13 cellular contexts compared by ENCODE assay signal in the genomic region with DNA sequence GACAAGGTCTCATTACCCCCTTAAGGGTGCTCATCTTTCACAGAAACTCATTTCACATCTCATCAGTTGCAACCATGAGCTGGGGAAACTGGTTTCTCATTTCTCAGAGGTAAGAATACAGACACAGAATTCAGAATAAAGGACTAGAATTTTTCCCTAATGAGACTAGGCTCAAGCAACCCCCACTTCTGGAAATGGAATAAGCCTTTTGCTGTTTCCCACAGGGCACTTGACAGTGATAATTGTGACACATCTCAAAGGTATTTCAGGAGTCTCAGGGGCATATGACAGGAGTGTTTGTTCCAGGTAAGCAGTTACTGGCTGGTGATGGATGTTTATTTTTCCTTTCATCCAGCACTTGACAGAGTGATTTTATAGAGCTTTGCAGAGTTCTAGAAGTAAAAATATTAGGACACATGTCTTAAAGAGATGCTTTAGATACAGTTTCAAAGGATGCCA.
DNase-seq lines count a peak whose midpoint lies in the region; ATAC-seq and TF ChIP-seq lines count a peak whose summit lies in the region.
"Had no signal": no experiment of that assay in that cellular context is flagged by ENCODE, and none has a peak within 500 bp of the region (broad histone marks: within the 10 kb centered on the region; RNA-seq: fewer than 3 reads in every experiment).

No MANE protein-coding gene starts in this region.

- POLR2A ChIA-PET in A673 (lab: Charles Lee; ENCODE audit: low non-redundant PET): interaction anchor here (0.6 kb wide), 1 partner anchor 11 kb away, joined by 7 read pairs; no protein-coding TSS in a partner anchor

- no peaks in the 10 kb centered on the region for H3K9me3 ChIP-seq in hepatocyte (ENCODE audit: low read depth)
- no peaks in the 10 kb centered on the region for H3K9me3 ChIP-seq in A673 (ENCODE audit: low read depth, low read length, poor library complexity, severe bottlenecking)
- H3K9me3 ChIP-seq: ovary had no signal

- H3K4me3 ChIP-seq in hepatocyte (no peak overlapping the region), A673 (ENCODE audit: low read depth, low read length, poor library complexity, severe bottlenecking) (no peak overlapping the region)
- H3K4me3 ChIP-seq: ovary had no signal

- no peaks in the 10 kb centered on the region for H3K79me2 ChIP-seq in hepatocyte

- DNase-seq in COLO668 (lab: John Stamatoyannopoulos, UW; ENCODE audit: unreplicated experiment): peak; percentile 4
- peak; percentile 57 for DNase-seq in NCI-H510A (lab: John Stamatoyannopoulos, UW)
- DNase-seq in hepatocyte (ENCODE audit: low spot score): peak; percentile 67
- no peak for DNase-seq in NCI-H146 treated with DMSO at 0.1 percent for 48 hours (lab: John Stamatoyannopoulos, UW; ENCODE audit: unreplicated experiment)
- DNase-seq in central memory CD4-positive, alpha-beta T cell: no peak
- DNase-seq in A673 (ENCODE audit: low spot score): no peak
- DNase-seq: activated B cell treated with CpG ODN at 0.5 μM for 24 hours; AML-193; ovary; Right ventricle myocardium superior; stimulated activated CD4-positive, alpha-beta T cell treated with anti-CD3 and anti-CD28 coated beads, Interleukin-2, amount 100 ng/mL, for 48 hours had no signal

- H3K27me3 ChIP-seq in hepatocyte (no peaks in the 10 kb centered on the region), A673 (replicated peaks; ENCODE audit: insufficient read depth, low read depth, low read length, poor library complexity) (no peaks in the 10 kb centered on the region)
- H3K27me3 ChIP-seq: ovary had no signal

- H3K36me3 ChIP-seq in hepatocyte (replicated peaks; ENCODE audit: insufficient read depth, low read depth) (no peaks in the 10 kb centered on the region), A673 (ENCODE audit: insufficient read depth, low read length, poor library complexity, severe bottlenecking) (no peaks in the 10 kb centered on the region)
- H3K36me3 ChIP-seq: ovary had no signal

- intact Hi-C loops in A673 (cut with micrococcal nuclease; ENCODE audit: unreplicated experiment): loop anchor here (5.0 to 10.0 kb wide), 2 partner anchors 241 to 311 kb away; no protein-coding TSS in a partner anchor

- H4K20me1 ChIP-seq in hepatocyte (ENCODE audit: insufficient read depth, poor library complexity, severe bottlenecking): no peaks in the 10 kb centered on the region

- H3K4me1 ChIP-seq in hepatocyte (ENCODE audit: insufficient read depth): peaks cover 10% of the 10 kb centered on the region
- H3K4me1 ChIP-seq in A673 (ENCODE audit: insufficient read depth, low read length, poor library complexity, severe bottlenecking): no peaks in the 10 kb centered on the region

- no TSS peak for BruUV-seq in A673 (replicated peaks; lab: Mats Ljungman, UMichigan)

- H3K4me2 ChIP-seq in hepatocyte: no peak overlapping the region

- H2AFZ ChIP-seq in hepatocyte: no peak overlapping the region

- TF ChIP-seq CTCF in hepatocyte (IDR thresholded peaks at IDR 0.05; ENCODE audit: poor library complexity) (no peak), A673 (conservative IDR thresholded peaks at IDR 0.05; ENCODE audit: low read depth, low read length) (no peak)

- H3K27ac ChIP-seq in hepatocyte: peak overlapping the region; percentile 81
- no peak overlapping the region for H3K27ac ChIP-seq in A673 (ENCODE audit: low read depth, low read length, poor library complexity, severe bottlenecking)
- H3K27ac ChIP-seq: ovary had no signal

- CTCF ChIA-PET in A673 (lab: Charles Lee): no interaction called here

- ATAC-seq in GM21529 (IDR thresholded peaks at IDR 0.05; ENCODE audit: unreplicated experiment) (peak; percentile 35), GM18868 (IDR thresholded peaks at IDR 0.05; ENCODE audit: unreplicated experiment) (no peak)

- no peaks in the 10 kb centered on the region for H3K9me2 ChIP-seq in hepatocyte (replicated peaks; ENCODE audit: insufficient read depth)

Comparison
In these comparisons a context has a peak if more than half of its experiments do, and no peak if none do; other contexts are left out.
1. DNase-seq: peak in COLO668 (single experiment), NCI-H510A (single experiment) and hepatocyte (single experiment); none in NCI-H146 treated with DMSO at 0.1 percent for 48 hours (single experiment), central memory CD4-positive, alpha-beta T cell (single experiment) and A673 (single experiment).